ENCODE assay signal across 1 cellular context in genomic region chr17:42920922-42921321, GRCh38.
TF ChIP-seq lines count a peak whose summit lies in the region.

No MANE protein-coding gene starts in this region.

TF ChIP-seq in HepG2, 621 proteins besides CTCF, POLR2A, EP300 and RAD21 (continued from another document and continues in another):
- no peak for TF ChIP-seq POLR2G (IDR thresholded peaks at IDR 0.05; ENCODE audit: low read depth, low read length)
- no peak for TF ChIP-seq ZNF431 (CRISPR knock-in tag; IDR thresholded peaks at IDR 0.05; ENCODE audit: borderline replicate concordance, low read depth)
- no peak for TF ChIP-seq ZNF674 (CRISPR knock-in tag; IDR thresholded peaks at IDR 0.05; ENCODE audit: low read depth)
- TF ChIP-seq TARDBP (CRISPR knock-in tag; IDR thresholded peaks at IDR 0.05), result 0 out of 2 replicates have a peak, but pooled peaks have one; percentile 8
- TF ChIP-seq POGZ (CRISPR knock-in tag; IDR thresholded peaks at IDR 0.05), result no peak
- no peak for TF ChIP-seq ZNF776 (CRISPR knock-in tag; IDR thresholded peaks at IDR 0.05)
- TF ChIP-seq NFKBIZ (CRISPR knock-in tag; IDR thresholded peaks at IDR 0.05), result no peak
- 0 out of 2 replicates have a peak, but pooled peaks have one; percentile 28 for TF ChIP-seq PPARG (CRISPR knock-in tag; conservative IDR thresholded peaks at IDR 0.05)
- no peak for TF ChIP-seq U2AF1 (optimal IDR thresholded peaks at IDR 0.05; ENCODE audit: low read depth, low read length)
- no peak for TF ChIP-seq ZNF614 (CRISPR knock-in tag; IDR thresholded peaks at IDR 0.05; ENCODE audit: borderline replicate concordance)
- TF ChIP-seq ZNF207 (IDR thresholded peaks at IDR 0.05; ENCODE audit: borderline replicate concordance), result no peak
- TF ChIP-seq AGO1 (IDR thresholded peaks at IDR 0.05; ENCODE audit: low read depth, low read length, poor library complexity, severe bottlenecking), result no peak
- no peak for TF ChIP-seq CREB1 (IDR thresholded peaks at IDR 0.05)
- no peak for TF ChIP-seq CREB1 (CRISPR knock-in tag; IDR thresholded peaks at IDR 0.05)
- no peak for TF ChIP-seq CBX1 (IDR thresholded peaks at IDR 0.05; ENCODE audit: low read depth)
- no peak for TF ChIP-seq CCAR2 (optimal IDR thresholded peaks at IDR 0.05; ENCODE audit: low read depth, low read length)
- no peak for TF ChIP-seq PRDM4 (CRISPR knock-in tag; IDR thresholded peaks at IDR 0.05; ENCODE audit: borderline replicate concordance)
- TF ChIP-seq AKNA (CRISPR knock-in tag; IDR thresholded peaks at IDR 0.05; ENCODE audit: borderline replicate concordance), result no peak
- TF ChIP-seq ZNF101 (CRISPR knock-in tag; IDR thresholded peaks at IDR 0.05; ENCODE audit: borderline replicate concordance, low read depth), result no peak
- TF ChIP-seq ZNF703 (CRISPR knock-in tag; IDR thresholded peaks at IDR 0.05; ENCODE audit: borderline replicate concordance), result 0 out of 2 replicates have a peak, but pooled peaks have one; percentile 1
- no peak for TF ChIP-seq LCORL (IDR thresholded peaks at IDR 0.05)
- TF ChIP-seq LCORL (CRISPR knock-in tag; IDR thresholded peaks at IDR 0.05), result peak; percentile 73; the same call in 1 of the 2 replicates
- peak; percentile 49 for TF ChIP-seq ZNF331 (CRISPR knock-in tag; IDR thresholded peaks at IDR 0.05)
- no peak for TF ChIP-seq MZF1 (CRISPR knock-in tag; IDR thresholded peaks at IDR 0.05; ENCODE audit: borderline replicate concordance)
- TF ChIP-seq ZNF557 (CRISPR knock-in tag; IDR thresholded peaks at IDR 0.05), result no peak
- no peak for TF ChIP-seq LRRFIP1 (CRISPR knock-in tag; conservative IDR thresholded peaks at IDR 0.05)
- no peak for TF ChIP-seq ZNF235 (CRISPR knock-in tag; IDR thresholded peaks at IDR 0.05; ENCODE audit: borderline replicate concordance)
- no peak for TF ChIP-seq RNF219 (CRISPR knock-in tag; IDR thresholded peaks at IDR 0.05)
- no peak for TF ChIP-seq SP2 (CRISPR knock-in tag; IDR thresholded peaks at IDR 0.05)
- no peak for TF ChIP-seq ZEB1 (IDR thresholded peaks at IDR 0.05; ENCODE audit: insufficient replicate concordance, low read depth)
- no peak for TF ChIP-seq MEIS2 (CRISPR knock-in tag; IDR thresholded peaks at IDR 0.05)
- TF ChIP-seq MEF2D (CRISPR knock-in tag; IDR thresholded peaks at IDR 0.05), result no peak
- no peak for TF ChIP-seq RFX1 (IDR thresholded peaks at IDR 0.05)
- no peak for TF ChIP-seq KDM5B (CRISPR knock-in tag; IDR thresholded peaks at IDR 0.05; ENCODE audit: borderline replicate concordance)
- no peak for TF ChIP-seq HOXD1 (CRISPR knock-in tag; IDR thresholded peaks at IDR 0.05)
- TF ChIP-seq ZBTB40 (IDR thresholded peaks at IDR 0.05), result no peak
- TF ChIP-seq ZBTB40 (CRISPR knock-in tag; IDR thresholded peaks at IDR 0.05), result no peak
- no peak for TF ChIP-seq GZF1 (CRISPR knock-in tag; IDR thresholded peaks at IDR 0.05)
- TF ChIP-seq KDM3A (CRISPR knock-in tag; IDR thresholded peaks at IDR 0.05; ENCODE audit: low read depth), result no peak
- TF ChIP-seq ATF4 (CRISPR knock-in tag; IDR thresholded peaks at IDR 0.05), result 0 out of 4 replicates have a peak, but pooled peaks of 1 of the 2 experiments have one; percentile 22
- TF ChIP-seq ARNTL (CRISPR knock-in tag; IDR thresholded peaks at IDR 0.05), result peak; percentile 54; the same call in 1 of the 2 replicates
- no peak for TF ChIP-seq CBFB (CRISPR knock-in tag; IDR thresholded peaks at IDR 0.05)
- TF ChIP-seq CHCHD3 (CRISPR knock-in tag; IDR thresholded peaks at IDR 0.05), result no peak
- no peak for TF ChIP-seq ZNF230 (CRISPR knock-in tag; IDR thresholded peaks at IDR 0.05)
- TF ChIP-seq CEBPG (CRISPR knock-in tag; IDR thresholded peaks at IDR 0.05), result peak; percentile 5; the same call in 1 of the 2 replicates
- no peak for TF ChIP-seq MAFG (CRISPR knock-in tag; IDR thresholded peaks at IDR 0.05)
